In the genomic region with DNA sequence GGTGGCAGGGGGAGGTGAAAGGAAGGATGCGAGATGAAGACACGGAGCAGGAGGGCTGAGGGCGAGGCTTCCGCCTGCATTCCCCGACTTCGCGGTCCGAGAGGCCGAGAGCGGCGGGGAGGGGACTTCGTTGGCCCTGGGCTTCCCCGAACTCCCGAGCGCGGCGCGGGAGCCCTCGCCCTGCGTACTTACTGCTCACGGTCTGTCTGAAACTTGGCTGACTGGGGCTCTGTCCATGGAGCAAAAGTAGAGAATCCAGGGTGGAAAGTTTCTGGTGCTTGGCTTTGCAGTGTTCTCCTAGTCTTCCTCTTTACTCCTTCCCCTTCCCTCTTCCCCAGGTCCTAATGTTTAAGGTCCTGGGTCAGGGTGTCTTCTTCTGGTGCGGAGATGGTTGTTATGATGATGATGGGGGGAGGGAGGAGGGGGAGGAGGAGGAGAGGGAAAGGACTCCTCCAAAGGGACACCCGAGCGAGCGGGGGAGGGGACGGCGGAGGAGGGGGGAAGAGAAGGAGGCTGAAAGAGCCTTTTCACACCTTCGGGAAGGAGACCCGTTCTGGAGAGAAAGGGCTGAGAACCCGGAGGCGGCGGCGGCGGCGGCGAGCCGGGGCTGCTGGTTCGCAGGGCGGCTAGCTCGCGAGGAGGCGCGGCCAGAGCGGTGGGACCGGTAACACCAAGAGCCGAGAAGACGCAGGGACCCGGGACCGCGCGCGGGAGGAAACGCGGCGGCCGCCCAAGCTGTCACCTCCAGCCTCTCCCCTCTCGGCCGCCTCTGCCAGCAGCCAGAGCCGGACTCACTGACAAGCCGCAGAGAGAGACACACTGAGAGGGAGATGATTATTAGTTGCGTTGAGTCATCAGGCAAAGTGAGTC, we compare ENCODE assay signal across 7 cellular contexts. TPM values are rescaled to one million over a fixed set of nuclear protein-coding genes. Genes with fewer than 3 reads are reported as not detected.
DNase-seq lines count a peak whose midpoint lies in the region; ATAC-seq and TF ChIP-seq lines count a peak whose summit lies in the region.

A gene (minus strand): TSS at position 793 of the 870 bp plus-strand sequence. CDS start 1,902 bp downstream, outside the sequence.

- H3K9me3 ChIP-seq in DND-41 (ENCODE audit: insufficient read depth, low read length, severe bottlenecking): no peaks in the 10 kb centered on the region
- H3K9me3 ChIP-seq in HUES48 (ENCODE audit: control insufficient read depth, insufficient read depth, low read length): no peaks in the 10 kb centered on the region
- no peaks in the 10 kb centered on the region for H3K9me3 ChIP-seq in endocrine pancreas (ENCODE audit: control insufficient read depth, low read length)

- H3K4me3 ChIP-seq in DND-41 (ENCODE audit: low read depth in 1 of 2, low read length in 2 of 2): peak within 1 kb of the TSS; percentile 35 to 79; a peak in 3 of 4 replicates
- H3K4me3 ChIP-seq in HUES48 (ENCODE audit: low read depth, low read length): peak within 1 kb of the TSS; percentile 84
- H3K4me3 ChIP-seq in endocrine pancreas (ENCODE audit: control insufficient read depth, insufficient read depth, low read length): no peak within 1 kb of the TSS

- H3K4me2 ChIP-seq in DND-41 (ENCODE audit: insufficient read depth, low read length): peak within 1 kb of the TSS; percentile 71

- DNase-seq in DND-41: no peak
- DNase-seq in SKM-1 (lab: John Stamatoyannopoulos, UW; ENCODE audit: unreplicated experiment): peak; percentile 32
- DNase-seq in natural killer cell: no peak

- intact Hi-C loops in natural killer cell (cut with micrococcal nuclease): no loop called here

- H3K4me1 ChIP-seq in DND-41 (ENCODE audit: insufficient read depth, low read length) (peaks cover 13% of the 10 kb centered on the region; the same call in 1 of the 2 replicates), HUES48 (ENCODE audit: control insufficient read depth, insufficient read depth, low read length) (peaks cover 21% of the 10 kb centered on the region), endocrine pancreas (ENCODE audit: control insufficient read depth, insufficient read depth, low read length) (no peaks in the 10 kb centered on the region)

- H3K36me3 ChIP-seq in DND-41 (ENCODE audit: insufficient read depth, low read length): no peaks in the 10 kb centered on the region
- no peaks in the 10 kb centered on the region for H3K36me3 ChIP-seq in HUES48 (ENCODE audit: control insufficient read depth, insufficient read depth, low read length)
- H3K36me3 ChIP-seq in endocrine pancreas (ENCODE audit: control insufficient read depth, insufficient read depth, low read length): no peaks in the 10 kb centered on the region

- no peak within 1 kb of the TSS for H3K27ac Mint-ChIP-seq in natural killer cell

- peak within 1 kb of the TSS; percentile 80 for H3K4me3 Mint-ChIP-seq in natural killer cell

- no peaks in the 10 kb centered on the region for H3K36me3 Mint-ChIP-seq in natural killer cell

- H2AFZ ChIP-seq in DND-41 (ENCODE audit: low read depth, low read length): peak within 1 kb of the TSS; percentile 84

- peaks cover 40 to 55% of the 10 kb centered on the region in 2 donors for H3K27me3 Mint-ChIP-seq in natural killer cell (ENCODE audit: low read depth in 2 of 2)

- no peaks in the 10 kb centered on the region for H4K20me1 ChIP-seq in DND-41 (ENCODE audit: insufficient read depth, low read length)

- H3K9ac ChIP-seq in DND-41 (ENCODE audit: low read depth, low read length) (peak within 1 kb of the TSS; percentile 60; the same call in 1 of the 2 replicates), HUES48 (ENCODE audit: low read depth, low read length) (no peak within 1 kb of the TSS; the same call in 1 of the 2 replicates), endocrine pancreas (ENCODE audit: control insufficient read depth, insufficient read depth, low read length) (peak within 1 kb of the TSS; percentile 62)

- H3K9me3 Mint-ChIP-seq in natural killer cell: no peaks in the 10 kb centered on the region

- H3K79me2 ChIP-seq in DND-41 (ENCODE audit: insufficient read depth, low read length): no peaks in the 10 kb centered on the region

- ATAC-seq in DND-41 (ENCODE audit: insufficient read depth, low read depth): no peak
- peak; percentile 45 to 51 (median 51) for ATAC-seq in natural killer cell
- ATAC-seq in GM21576 (IDR thresholded peaks at IDR 0.05; ENCODE audit: unreplicated experiment): no peak
- no peak for ATAC-seq in HG03439 (IDR thresholded peaks at IDR 0.05; ENCODE audit: unreplicated experiment)

- H3K27ac ChIP-seq in DND-41 (ENCODE audit: low read length) (no peak within 1 kb of the TSS), HUES48 (ENCODE audit: low read depth, low read length) (no peak within 1 kb of the TSS)

- TF ChIP-seq CTCF in DND-41 (IDR thresholded peaks at IDR 0.05; ENCODE audit: borderline replicate concordance, extremely low read depth, low read length, poor library complexity, severe bottlenecking): no peak
- no peak for TF ChIP-seq CTCF in natural killer cell (IDR thresholded peaks at IDR 0.05)

- peaks cover 7 to 20% of the 10 kb centered on the region in 2 donors for H3K4me1 Mint-ChIP-seq in natural killer cell

- peaks cover 15% of the 10 kb centered on the region for H3K27me3 ChIP-seq in DND-41 (ENCODE audit: insufficient read depth, low read length, poor library complexity)
- peaks cover 69% of the 10 kb centered on the region for H3K27me3 ChIP-seq in HUES48 (ENCODE audit: control insufficient read depth, insufficient read depth, low read length)
- peaks cover 23% of the 10 kb centered on the region for H3K27me3 ChIP-seq in endocrine pancreas (ENCODE audit: control insufficient read depth, insufficient read depth, low read length)

RNA-seq across cellular contexts. Expression of the gene that starts here (rescaled TPM):
- 1 to 10 TPM in 1 of 3 donors, under 1 TPM in 2; 0.73 to 2.8 (median 0.79) TPM for total RNA-seq in natural killer cell

Comparison
In these comparisons a context has a peak if more than half of its experiments do, and no peak if none do; other contexts are left out.
1. ATAC-seq: peak in natural killer cell (3 of 3); none in DND-41 (single experiment), GM21576 (single experiment) and HG03439 (single experiment).